1 cellular context compared by ENCODE assay signal in genomic region chr16:85718682-85719081, GRCh38.
A peak's percentile ranks its signal among the peaks of the same experiment; 100 is the strongest.
TF ChIP-seq lines count a peak whose summit lies in the region.

No MANE protein-coding gene starts in this region.

TF ChIP-seq in HepG2, 621 proteins besides CTCF, POLR2A, EP300 and RAD21 (continued from another document):
- TF ChIP-seq HMGXB4 (CRISPR knock-in tag; IDR thresholded peaks at IDR 0.05; ENCODE audit: borderline replicate concordance in 1 of 2, low read depth in 1 of 2) (peak in 1 of 2 experiments; percentile 2; a peak in 1 of 4 replicates), NBN (conservative IDR thresholded peaks at IDR 0.05) (no peak), NFYC (CRISPR knock-in tag; IDR thresholded peaks at IDR 0.05) (no peak), NONO (IDR thresholded peaks at IDR 0.05) (no peak), NONO (CRISPR knock-in tag; conservative IDR thresholded peaks at IDR 0.05) (peak; percentile 46; the same call in 1 of the 2 replicates), MEF2D (CRISPR knock-in tag; IDR thresholded peaks at IDR 0.05) (no peak), MAFG (CRISPR knock-in tag; IDR thresholded peaks at IDR 0.05) (no peak), CREM (IDR thresholded peaks at IDR 0.05) (no peak), CREM (CRISPR knock-in tag; IDR thresholded peaks at IDR 0.05) (no peak), ZNF12 (CRISPR knock-in tag; IDR thresholded peaks at IDR 0.05) (no peak), E2F5 (CRISPR knock-in tag; conservative IDR thresholded peaks at IDR 0.05) (no peak), ZMYM3 (CRISPR knock-in tag; IDR thresholded peaks at IDR 0.05) (no peak), NFE2L1 (CRISPR knock-in tag; IDR thresholded peaks at IDR 0.05; ENCODE audit: borderline replicate concordance) (no peak), AGO2 (optimal IDR thresholded peaks at IDR 0.05; ENCODE audit: low read depth, low read length) (no peak), ZNF879 (CRISPR knock-in tag; IDR thresholded peaks at IDR 0.05) (no peak), BHLHE40 (IDR thresholded peaks at IDR 0.05; ENCODE audit: low read length) (no peak), HES4 (CRISPR knock-in tag; IDR thresholded peaks at IDR 0.05; ENCODE audit: borderline replicate concordance) (no peak), MXD3 (CRISPR knock-in tag; IDR thresholded peaks at IDR 0.05) (no peak), ARNT (IDR thresholded peaks at IDR 0.05) (no peak), MIER3 (CRISPR knock-in tag; IDR thresholded peaks at IDR 0.05; ENCODE audit: borderline replicate concordance) (no peak), MXD1 (CRISPR knock-in tag; IDR thresholded peaks at IDR 0.05) (no peak), ZNF263 (CRISPR knock-in tag; IDR thresholded peaks at IDR 0.05) (0 out of 2 replicates have a peak, but pooled peaks have one; percentile 19)
- TF ChIP-seq, protein P1, sequence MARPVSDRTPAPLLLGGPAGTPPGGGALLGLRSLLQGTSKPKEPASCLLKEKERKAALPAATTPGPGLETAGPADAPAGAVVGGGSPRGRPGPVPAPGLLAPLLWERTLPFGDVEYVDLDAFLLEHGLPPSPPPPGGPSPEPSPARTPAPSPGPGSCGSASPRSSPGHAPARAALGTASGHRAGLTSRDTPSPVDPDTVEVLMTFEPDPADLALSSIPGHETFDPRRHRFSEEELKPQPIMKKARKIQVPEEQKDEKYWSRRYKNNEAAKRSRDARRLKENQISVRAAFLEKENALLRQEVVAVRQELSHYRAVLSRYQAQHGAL (CRISPR knock-in tag; IDR thresholded peaks at IDR 0.05; ENCODE audit: not compliant biosample characterization): no peak
